8 cellular contexts compared by ENCODE assay signal in genomic region chr9:34591091-34591910, GRCh38. TPM values are rescaled to one million over a fixed set of nuclear protein-coding genes. Genes with fewer than 3 reads are reported as not detected.
DNase-seq lines count a peak whose midpoint lies in the region; ATAC-seq, FAIRE-seq and TF ChIP-seq lines count a peak whose summit lies in the region.

No MANE protein-coding gene starts in this region.

- peak overlapping the region in 5 of 8 donors; percentile 55 to 72 (median 69) for H3K27ac ChIP-seq in spleen

- H3K4me3 ChIP-seq in bronchial epithelial cell (ENCODE audit: low read depth, low read length) (peak overlapping the region; percentile 6), spleen (peak overlapping the region; percentile 27 to 72 (median 48))

- FAIRE-seq in bronchial epithelial cell (lab: Jason Lieb, UNC), result no peak

- H3K36me3 ChIP-seq in bronchial epithelial cell (ENCODE audit: control insufficient read depth, insufficient read depth, low read length) (no peaks in the 10 kb centered on the region), spleen (no peaks in the 10 kb centered on the region)

- H3K27me3 ChIP-seq in bronchial epithelial cell (ENCODE audit: control insufficient read depth, insufficient read depth, low read length) (peaks cover 33% of the 10 kb centered on the region), spleen (replicated peaks in 1 of 7) (peaks cover 0 to 84% (median 63%) of the 10 kb centered on the region in 7 donors)

- intact Hi-C loops in spleen (cut with DNase I; ENCODE audit: low total_unique reads), result loop anchor here (5.0 to 10.0 kb wide), 3 partner anchors 44 to 259 kb away; no protein-coding TSS in a partner anchor

- H3K9me3 ChIP-seq in spleen, result no peaks in the 10 kb centered on the region

- H3K4me1 ChIP-seq in spleen, result peaks cover 22 to 62% (median 43%) of the 10 kb centered on the region in 6 donors

- TF ChIP-seq CTCF in bronchial epithelial cell (IDR thresholded peaks at IDR 0.05; ENCODE audit: insufficient read depth, low read length, severe bottlenecking) (peak; percentile 98), spleen (IDR thresholded peaks at IDR 0.05 in 8 of 11, conservative IDR thresholded peaks at IDR 0.05 in 3 of 11) (peak; percentile 77 to 98 (median 94))

- ATAC-seq in GM21528 (IDR thresholded peaks at IDR 0.05; ENCODE audit: low FRiP score, unreplicated experiment) (peak; percentile 55), GM21423 (IDR thresholded peaks at IDR 0.05; ENCODE audit: unreplicated experiment) (no peak)

- no peak for TF ChIP-seq POLR2A in spleen (IDR thresholded peaks at IDR 0.05)

- WGBS in spleen, 5 donors, result 2 to 4% (median 4%) methylated on average over 35 to 66 of the region's 66 CpGs

- DNase-seq in C1 segment of cervical spinal cord (lab: John Stamatoyannopoulos, UW) (peak in 12 of 14 donors; percentile 31 to 87 (median 74)), NCI-H128 (lab: John Stamatoyannopoulos, UW; ENCODE audit: unreplicated experiment) (peak; percentile 67), bronchial epithelial cell (ENCODE audit: low read depth) (peak; percentile 42), iris pigment epithelial cell (ENCODE audit: low read depth) (peak; percentile 73), spleen (peak; percentile 95)
- DNase-seq in activated CD4-positive, CD25-positive, alpha-beta regulatory T cell (lab: John Stamatoyannopoulos, UW), result peak; percentile 55 to 69 (median 62)

RNA-seq across cellular contexts. Expression of gene CNTFR, which starts 1.8 kb away (rescaled TPM):
- total RNA-seq in bronchial epithelial cell (not detected in 2 replicates), spleen (10 to 100 TPM in 5 of 7 donors, 1 to 10 TPM in 2; 6.6 to 46.8 (median 26.3) TPM)
- polyA plus RNA-seq in spleen, result 1 to 10 TPM; 2.8 to 7.7 (median 3.1) TPM

RNA-seq across cellular contexts. Expression of gene RPP25L, which starts 20.6 kb away (rescaled TPM):
- total RNA-seq in bronchial epithelial cell, result 45.8 and 49.3 TPM in 2 replicates
- total RNA-seq in spleen, result 10 to 100 TPM; 16.8 to 36.1 (median 21.5) TPM
- polyA plus RNA-seq in spleen, result 10 to 100 TPM; 32.5 to 54.1 (median 46.7) TPM

RNA-seq across cellular contexts. Expression of gene DCTN3, which starts 29.0 kb away (rescaled TPM):
- total RNA-seq in bronchial epithelial cell (57.1 and 73.4 TPM in 2 replicates), spleen (10 to 100 TPM; 43.8 to 64.1 (median 52.1) TPM)
- polyA plus RNA-seq in spleen, result 10 to 100 TPM; 59.3 to 79.8 (median 75.9) TPM

RNA-seq across cellular contexts. Expression of gene ARID3C, which starts 37.6 kb away (rescaled TPM):
- total RNA-seq in bronchial epithelial cell, result 0.26 TPM in 1 of 2 replicates, not detected in the other
- total RNA-seq in spleen, result not detected
- polyA plus RNA-seq in spleen, result not detected

RNA-seq across cellular contexts. Expression of gene SIGMAR1, which starts 46.3 kb away (rescaled TPM):
- total RNA-seq in bronchial epithelial cell (62.5 and 74.8 TPM in 2 replicates), spleen (10 to 100 TPM; 24.1 to 39.7 (median 28.4) TPM)
- polyA plus RNA-seq in spleen, result 10 to 100 TPM; 19.4 to 31.1 (median 24.4) TPM

Comparison
In these comparisons a context has a peak if more than half of its experiments do, and no peak if none do; other contexts are left out.
1. DNase-seq: peak in every context shown above with its lines; median percentile 95 in spleen; 74 in C1 segment of cervical spinal cord; 73 in iris pigment epithelial cell; 67 in NCI-H128; 62 in activated CD4-positive, CD25-positive, alpha-beta regulatory T cell; 42 in bronchial epithelial cell.